10 cellular contexts compared by ENCODE assay signal in genomic region chr1:237677979-237678378, GRCh38.
DNase-seq lines count a peak whose midpoint lies in the region; ATAC-seq, FAIRE-seq and TF ChIP-seq lines count a peak whose summit lies in the region.
"Had no signal": no experiment of that assay in that cellular context is flagged by ENCODE, and none has a peak within 500 bp of the region (broad histone marks: within the 10 kb centered on the region; RNA-seq: fewer than 3 reads in every experiment).

No MANE protein-coding gene starts in this region.

- H3K4me2 ChIP-seq in MM.1S (ENCODE audit: low read depth, low read length) = no peak overlapping the region

- H3K9me3 Mint-ChIP-seq in nephron = no peaks in the 10 kb centered on the region

- H4K20me1 ChIP-seq in MM.1S (ENCODE audit: insufficient read depth, low read length) = no peaks in the 10 kb centered on the region

- no peak overlapping the region for H3K27ac ChIP-seq in MM.1S (ENCODE audit: low read length)
- H3K27ac ChIP-seq: skin epidermis had no signal

- H3K27ac Mint-ChIP-seq in nephron = no peak overlapping the region

- H3K9me3 ChIP-seq in MM.1S (replicated peaks; ENCODE audit: insufficient read depth, low read length) = no peaks in the 10 kb centered on the region

- no peak overlapping the region for H3K9ac ChIP-seq in MM.1S (ENCODE audit: low read length)

- H3K9me2 ChIP-seq in MM.1S (replicated peaks; ENCODE audit: insufficient read depth, low read length) = no peaks in the 10 kb centered on the region

- no peaks in the 10 kb centered on the region for H3K27me3 ChIP-seq in MM.1S (replicated peaks; ENCODE audit: insufficient read depth, low read length)
- H3K27me3 ChIP-seq in bronchial epithelial cell (ENCODE audit: control insufficient read depth, insufficient read depth, low read length) = no peaks in the 10 kb centered on the region

- no peak overlapping the region for H3K4me3 ChIP-seq in MM.1S (ENCODE audit: low read length)
- H3K4me3 ChIP-seq in bronchial epithelial cell (ENCODE audit: low read depth, low read length) = no peak overlapping the region
- H3K4me3 ChIP-seq: skin epidermis had no signal

- TF ChIP-seq CTCF in MM.1S (IDR thresholded peaks at IDR 0.05; ENCODE audit: low read length) = peak; percentile 57
- no peak for TF ChIP-seq CTCF in bronchial epithelial cell (IDR thresholded peaks at IDR 0.05; ENCODE audit: insufficient read depth, low read length, severe bottlenecking)
- peak; percentile 48 to 54 (median 53) for TF ChIP-seq CTCF in nephron (IDR thresholded peaks at IDR 0.05; ENCODE audit: unreplicated experiment in 3 of 3)

- no peak overlapping the region for H2AFZ ChIP-seq in MM.1S (ENCODE audit: low read length)

- no peaks in the 10 kb centered on the region for H3K36me3 Mint-ChIP-seq in nephron (ENCODE audit: low read depth)

- ATAC-seq in GM18517 (IDR thresholded peaks at IDR 0.05; ENCODE audit: unreplicated experiment) = no peak

- H3K4me1 Mint-ChIP-seq in nephron = no peaks in the 10 kb centered on the region

- no peak for FAIRE-seq in bronchial epithelial cell (lab: Jason Lieb, UNC)

- no peaks in the 10 kb centered on the region for H3K27me3 Mint-ChIP-seq in nephron (ENCODE audit: low read depth)

- H3F3A ChIP-seq in MM.1S (ENCODE audit: insufficient read depth, low read length) = no peaks in the 10 kb centered on the region

- H3K4me1 ChIP-seq in MM.1S (ENCODE audit: low read length) = no peaks in the 10 kb centered on the region

- no peak overlapping the region for H3K4me3 Mint-ChIP-seq in nephron

- H3K36me3 ChIP-seq in MM.1S (replicated peaks; ENCODE audit: insufficient read depth, low read length) (no peaks in the 10 kb centered on the region), bronchial epithelial cell (ENCODE audit: control insufficient read depth, insufficient read depth, low read length) (no peaks in the 10 kb centered on the region)

- DNase-seq in DMS153 (lab: John Stamatoyannopoulos, UW) = peak; percentile 1
- peak; percentile 47 for DNase-seq in MM.1S
- DNase-seq in bronchial epithelial cell (ENCODE audit: low read depth) = peak; percentile 33
- no peak for DNase-seq in GF-D8 (lab: John Stamatoyannopoulos, UW)
- no peak for DNase-seq in GOT3 (lab: John Stamatoyannopoulos, UW)
- DNase-seq in activated effector memory CD4-positive, alpha-beta T cell treated with Interleukin-2 at 50 U/mL for 16 hours = no peak
- DNase-seq: activated T-cell treated with anti-CD3 and anti-CD28 coated beads for 4 hours had no signal

- no peaks in the 10 kb centered on the region for H3K79me2 ChIP-seq in MM.1S (ENCODE audit: low read length)

Comparison
In these comparisons a context has a peak if more than half of its experiments do, and no peak if none do; other contexts are left out.
1. DNase-seq: peak in DMS153 (single experiment), MM.1S (single experiment) and bronchial epithelial cell (single experiment); none in GF-D8 (single experiment), GOT3 (single experiment) and activated effector memory CD4-positive, alpha-beta T cell treated with Interleukin-2 at 50 U/mL for 16 hours (single experiment).